In genomic region chr6:11492444-11493300, GRCh38 we compare ENCODE assay signal across 1 cellular context.
TF ChIP-seq lines count a peak whose summit lies in the region.

No MANE protein-coding gene starts in this region.

TF ChIP-seq in GM12878, 131 proteins besides CTCF, POLR2A, EP300 and RAD21 (continued from another document and continues in another):
- no peak for TF ChIP-seq CEBPZ (IDR thresholded peaks at IDR 0.05; ENCODE audit: low read depth, low read length)
- TF ChIP-seq NR2C2 (IDR thresholded peaks at IDR 0.05; ENCODE audit: borderline replicate concordance, control insufficient read depth, insufficient read length, low read depth), result no peak
- TF ChIP-seq GABPA (IDR thresholded peaks at IDR 0.05; ENCODE audit: low read depth), result no peak
- no peak; the same call in 1 of the 2 replicates for TF ChIP-seq ZBED1 (IDR thresholded peaks at IDR 0.05; ENCODE audit: borderline replicate concordance)
- no peak for TF ChIP-seq NFYA (IDR thresholded peaks at IDR 0.05; ENCODE audit: borderline replicate concordance, low read depth, low read length)
- TF ChIP-seq ZBTB11 (CRISPR knock-in tag; IDR thresholded peaks at IDR 0.05), result no peak
- TF ChIP-seq ZNF24 (IDR thresholded peaks at IDR 0.05), result no peak
- peak; percentile 80 for TF ChIP-seq EED (IDR thresholded peaks at IDR 0.05; ENCODE audit: low read depth)
- peak; percentile 25; the same call in 1 of the 2 replicates for TF ChIP-seq TBL1XR1 (IDR thresholded peaks at IDR 0.05; ENCODE audit: low read depth, low read length)
- TF ChIP-seq ATF7 (IDR thresholded peaks at IDR 0.05; ENCODE audit: low read depth), result no peak
- TF ChIP-seq KLF5 (IDR thresholded peaks at IDR 0.05; ENCODE audit: partially characterized antibody), result no peak
- no peak for TF ChIP-seq PRDM15 (CRISPR knock-in tag; IDR thresholded peaks at IDR 0.05)
- no peak for TF ChIP-seq YBX1 (IDR thresholded peaks at IDR 0.05)
- no peak for TF ChIP-seq ZNF274 (IDR thresholded peaks at IDR 0.05; ENCODE audit: insufficient read depth, insufficient read length)
- no peak for TF ChIP-seq NBN (IDR thresholded peaks at IDR 0.05)
- 0 out of 2 replicates have a peak, but pooled peaks have one; percentile 11 for TF ChIP-seq NR2F1 (conservative IDR thresholded peaks at IDR 0.05)
- no peak for TF ChIP-seq POU2F2 (IDR thresholded peaks at IDR 0.05; ENCODE audit: borderline replicate concordance, low read depth, low read length)
- TF ChIP-seq MEF2B (IDR thresholded peaks at IDR 0.05; ENCODE audit: partially characterized antibody, poor library complexity, severe bottlenecking), result no peak
- TF ChIP-seq MYB (IDR thresholded peaks at IDR 0.05; ENCODE audit: borderline replicate concordance, low read depth, low read length), result no peak
- no peak for TF ChIP-seq EZH2 (IDR thresholded peaks at IDR 0.05; ENCODE audit: borderline replicate concordance, control insufficient read depth, low read depth, low read length)
- no peak for TF ChIP-seq SMAD5 (IDR thresholded peaks at IDR 0.05; ENCODE audit: low read depth)
- TF ChIP-seq DPF2 (IDR thresholded peaks at IDR 0.05), result no peak
- TF ChIP-seq MEF2A (IDR thresholded peaks at IDR 0.05; ENCODE audit: insufficient read depth, low read depth, low read length), result no peak
- TF ChIP-seq CBFB (IDR thresholded peaks at IDR 0.05; ENCODE audit: low read depth), result no peak
- TF ChIP-seq RBBP5 (conservative IDR thresholded peaks at IDR 0.05), result no peak
- TF ChIP-seq CHD4 (IDR thresholded peaks at IDR 0.05), result no peak
- no peak for TF ChIP-seq PAX5 (IDR thresholded peaks at IDR 0.05; ENCODE audit: borderline replicate concordance, low read depth, low read length)
- peak in 1 of 2 experiments; percentile 34; a peak in 1 of 4 replicates for TF ChIP-seq CEBPB (IDR thresholded peaks at IDR 0.05; ENCODE audit: borderline replicate concordance in 1 of 2, low read depth in 2 of 2, low read length in 2 of 2)
- TF ChIP-seq SMARCA5 (IDR thresholded peaks at IDR 0.05), result no peak
- no peak for TF ChIP-seq POLR2AphosphoS2 (IDR thresholded peaks at IDR 0.05; ENCODE audit: low read depth, low read length)
- no peak for TF ChIP-seq MLLT1 (IDR thresholded peaks at IDR 0.05)
- TF ChIP-seq WRNIP1 (IDR thresholded peaks at IDR 0.05; ENCODE audit: borderline replicate concordance, low read depth, low read length), result no peak
- no peak for TF ChIP-seq NFXL1 (IDR thresholded peaks at IDR 0.05; ENCODE audit: borderline replicate concordance)
- no peak for TF ChIP-seq SMC3 (IDR thresholded peaks at IDR 0.05; ENCODE audit: borderline replicate concordance, low read length)
- no peak for TF ChIP-seq STAT3 (IDR thresholded peaks at IDR 0.05; ENCODE audit: low read depth, low read length)
- TF ChIP-seq RELA (IDR thresholded peaks at IDR 0.05; ENCODE audit: borderline replicate concordance, partially characterized antibody), result no peak
- TF ChIP-seq SPI1 (IDR thresholded peaks at IDR 0.05; ENCODE audit: borderline replicate concordance, insufficient read depth, low read depth, low read length), result no peak
- no peak for TF ChIP-seq NRF1 (conservative IDR thresholded peaks at IDR 0.05; ENCODE audit: low read depth, low read length)
- TF ChIP-seq ZBTB4 (CRISPR knock-in tag; IDR thresholded peaks at IDR 0.05), result no peak
- TF ChIP-seq CBX5 (IDR thresholded peaks at IDR 0.05; ENCODE audit: low read depth), result 0 out of 2 replicates have a peak, but pooled peaks have one; percentile 40
- TF ChIP-seq TAF1 (IDR thresholded peaks at IDR 0.05; ENCODE audit: borderline replicate concordance, low read depth, low read length), result no peak
- no peak for TF ChIP-seq LARP7 (IDR thresholded peaks at IDR 0.05)
- TF ChIP-seq KDM1A (IDR thresholded peaks at IDR 0.05; ENCODE audit: borderline replicate concordance), result no peak
- TF ChIP-seq CHD2 (IDR thresholded peaks at IDR 0.05; ENCODE audit: borderline replicate concordance, low read depth, low read length), result no peak
- no peak for TF ChIP-seq SP1 (IDR thresholded peaks at IDR 0.05; ENCODE audit: low read depth, low read length)
- TF ChIP-seq ZNF217 (IDR thresholded peaks at IDR 0.05), result no peak
- TF ChIP-seq RELB (IDR thresholded peaks at IDR 0.05; ENCODE audit: low read depth), result no peak
- TF ChIP-seq TCF3 (IDR thresholded peaks at IDR 0.05; ENCODE audit: borderline replicate concordance, insufficient read depth, low read depth, low read length), result no peak
- no peak for TF ChIP-seq HDAC2 (IDR thresholded peaks at IDR 0.05)
- TF ChIP-seq CREM (IDR thresholded peaks at IDR 0.05; ENCODE audit: low read depth), result peak; percentile 42; the same call in 1 of the 2 replicates
- TF ChIP-seq BACH1 (IDR thresholded peaks at IDR 0.05; ENCODE audit: borderline replicate concordance), result no peak; the same call in 1 of the 2 replicates
- no peak for TF ChIP-seq MXI1 (IDR thresholded peaks at IDR 0.05; ENCODE audit: low read depth, low read length)
- TF ChIP-seq CHD1 (IDR thresholded peaks at IDR 0.05; ENCODE audit: low read depth, low read length), result no peak
- TF ChIP-seq RCOR1 (conservative IDR thresholded peaks at IDR 0.05; ENCODE audit: low read depth, low read length), result no peak
- TF ChIP-seq RUNX3 (IDR thresholded peaks at IDR 0.05; ENCODE audit: low read length), result peak; percentile 79
